In the genomic region with DNA sequence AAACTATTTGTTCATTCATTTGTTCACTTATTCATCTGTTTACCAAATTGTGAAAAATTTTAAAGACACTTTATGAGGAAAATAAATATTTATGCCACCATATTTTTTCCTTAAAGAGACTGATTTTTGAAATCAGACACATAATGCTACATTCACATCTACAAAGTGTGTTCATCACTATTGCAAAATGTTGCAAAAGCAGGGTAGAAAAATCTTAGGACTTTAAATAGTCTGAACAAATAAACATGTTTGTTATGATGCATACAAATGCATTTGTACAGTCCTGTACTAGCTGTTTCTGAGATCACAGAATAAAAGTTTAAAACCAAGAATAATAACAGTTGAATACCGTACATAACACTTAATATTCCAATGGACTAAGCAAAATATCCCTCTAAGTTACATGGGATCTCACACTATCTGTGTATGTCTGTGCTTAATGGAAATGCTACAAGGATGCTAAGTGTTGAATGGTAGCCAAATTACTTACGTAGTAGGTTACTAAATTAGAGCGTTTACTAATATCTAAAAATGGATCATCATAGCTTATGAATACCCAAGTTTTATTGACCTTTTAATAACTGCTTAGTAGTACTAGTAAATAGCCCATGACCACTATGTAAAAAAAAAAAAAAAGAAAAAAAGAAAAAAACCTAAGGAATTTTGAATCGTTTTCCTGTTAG, we compare ENCODE assay signal across 18 cellular contexts.
"Had no signal": no experiment of that assay in that cellular context is flagged by ENCODE, and none has a peak within 500 bp of the region (broad histone marks: within the 10 kb centered on the region; RNA-seq: fewer than 3 reads in every experiment).

No MANE protein-coding gene starts in this region.

- H3K9me3 ChIP-seq: prostate gland, right lobe of liver, stomach, uterus had no signal

- H3K9me3 Mint-ChIP-seq: activated T-helper 17 cell treated with anti-CD3 and anti-CD28 coated beads, Interleukin-2, amount 50 U/mL, for 72 hours; effector memory CD8-positive, alpha-beta T cell; immature natural killer cell had no signal

- H3K4me1 ChIP-seq: prostate gland, uterus had no signal

- H3K36me3 ChIP-seq: prostate gland, uterus had no signal

- H3K4me3 Mint-ChIP-seq: activated T-helper 17 cell treated with anti-CD3 and anti-CD28 coated beads, Interleukin-2, amount 50 U/mL, for 72 hours; effector memory CD8-positive, alpha-beta T cell; immature natural killer cell had no signal

- H3K4me3 ChIP-seq: prostate gland, right lobe of liver, stomach, uterus had no signal

- H3K27ac ChIP-seq: prostate gland, right lobe of liver, stomach, uterus had no signal

- H3K27me3 Mint-ChIP-seq: activated T-helper 17 cell treated with anti-CD3 and anti-CD28 coated beads, Interleukin-2, amount 50 U/mL, for 72 hours; brain; effector memory CD8-positive, alpha-beta T cell; naive thymus-derived CD4-positive, alpha-beta T cell had no signal

- H3K27me3 ChIP-seq: right lobe of liver, stomach, uterus had no signal

- ATAC-seq: activated T-helper 17 cell treated with anti-CD3 and anti-CD28 coated beads, Interleukin-2, amount 50 U/mL, for 72 hours; effector memory CD8-positive, alpha-beta T cell; left colon; naive thymus-derived CD4-positive, alpha-beta T cell; right lobe of liver had no signal

- H3K27ac Mint-ChIP-seq: activated T-helper 17 cell treated with anti-CD3 and anti-CD28 coated beads, Interleukin-2, amount 50 U/mL, for 72 hours; brain; WTC11 had no signal

- DNase-seq: activated CD4-positive, alpha-beta T cell treated with anti-CD3 and anti-CD28 coated beads for 48 hours; activated naive CD4-positive, alpha-beta T cell treated with anti-CD3 and anti-CD28 coated beads, Interleukin-2, amount 50 U/mL, for 16 hours; activated T-cell treated with anti-CD3 and anti-CD28 coated beads for 4 hours; amniotic stem cell; effector memory CD8-positive, alpha-beta T cell; immature natural killer cell; left colon; naive thymus-derived CD4-positive, alpha-beta T cell; nucleus accumbens; right lobe of liver; stimulated activated CD4-positive, alpha-beta T cell treated with anti-CD3 and anti-CD28 coated beads, Interleukin-4, amount 100 ng/mL, for 1 hour; stomach; T-helper 1 cell; uterus had no signal
